Comparison of ENCODE assay signal across 27 cellular contexts in genomic region chr9:108108802-108109448, GRCh38.
DNase-seq lines count a peak whose midpoint lies in the region; ATAC-seq, FAIRE-seq and TF ChIP-seq lines count a peak whose summit lies in the region.
"Had no signal": no experiment of that assay in that cellular context is flagged by ENCODE, and none has a peak within 500 bp of the region (broad histone marks: within the 10 kb centered on the region; RNA-seq: fewer than 3 reads in every experiment).

No MANE protein-coding gene starts in this region.

- in situ Hi-C loops in GM23248 (cut with MboI): no loop called here

- H3K4me2 ChIP-seq in GM23248 (ENCODE audit: unreplicated experiment) (peak overlapping the region; percentile 46), astrocyte (ENCODE audit: low read length) (no peak overlapping the region)

- peak; percentile 9 for FAIRE-seq in astrocyte (lab: Jason Lieb, UNC)
- FAIRE-seq in small intestine (lab: Jason Lieb, UNC): no peak
- FAIRE-seq: GM12892 had no signal

- H3K79me2 ChIP-seq in GM23248 (ENCODE audit: insufficient read depth) (no peaks in the 10 kb centered on the region), astrocyte (ENCODE audit: insufficient read depth, low read length) (no peaks in the 10 kb centered on the region)

- H3K9me2 ChIP-seq in GM23248 (ENCODE audit: insufficient read depth): no peaks in the 10 kb centered on the region

- no peaks in the 10 kb centered on the region for H3K36me3 Mint-ChIP-seq in astrocyte (ENCODE audit: low read depth, unreplicated experiment)
- H3K36me3 Mint-ChIP-seq: immature natural killer cell, type B pancreatic cell had no signal

- H3K27ac ChIP-seq in GM23248 (peak overlapping the region; percentile 19), astrocyte (ENCODE audit: low read depth, low read length) (no peak overlapping the region), small intestine (ENCODE audit: low read depth in 1 of 2, low read length in 1 of 2) (no peak overlapping the region), left lung (no peak overlapping the region)
- H3K27ac ChIP-seq: adrenal gland, esophagus muscularis mucosa, sigmoid colon had no signal

- peak; percentile 55 for DNase-seq in GM23248
- DNase-seq in astrocyte (ENCODE audit: low read depth): peak; percentile 69
- DNase-seq in fibroblast of villous mesenchyme (ENCODE audit: low read depth): peak; percentile 28
- peak; percentile 38 for DNase-seq in small intestine
- no peak for DNase-seq in activated CD4-positive, alpha-beta T cell treated with anti-CD3 and anti-CD28 coated beads for 4 hours
- no peak for DNase-seq in HEK293T (ENCODE audit: extremely low spot score)
- no peak for DNase-seq in left lung
- DNase-seq: activated CD4-positive, alpha-beta T cell treated with anti-CD3 and anti-CD28 coated beads for 36 hours; activated naive CD4-positive, alpha-beta T cell; activated T-cell treated with anti-CD3 and anti-CD28 coated beads, Interleukin-2, amount 50 U/mL, for 4 hours; adrenal gland; BE2C; COR-L47; DND-41; effector CD8-positive, alpha-beta T cell; immature natural killer cell; NCI-H1105; NCI-H2029; NCI-H226; NCI-H82; sigmoid colon; T-helper 2 cell had no signal

- H3K36me3 ChIP-seq in GM23248 (ENCODE audit: low read depth) (no peaks in the 10 kb centered on the region), astrocyte (ENCODE audit: insufficient read depth, low read length) (no peaks in the 10 kb centered on the region), small intestine (ENCODE audit: control insufficient read depth in 2 of 2, insufficient read depth in 2 of 2, low read length in 2 of 2) (no peaks in the 10 kb centered on the region), left lung (no peaks in the 10 kb centered on the region)
- H3K36me3 ChIP-seq: adrenal gland, BE2C, esophagus muscularis mucosa, HAP-1, sigmoid colon had no signal

- peaks cover 29% of the 10 kb centered on the region for H3K4me1 ChIP-seq in GM23248 (ENCODE audit: insufficient read depth)
- H3K4me1 ChIP-seq in astrocyte (ENCODE audit: insufficient read depth, low read length): no peaks in the 10 kb centered on the region
- H3K4me1 ChIP-seq in small intestine (ENCODE audit: control insufficient read depth in 2 of 2, insufficient read depth in 1 of 2, low read depth in 1 of 2, low read length in 1 of 2): no peaks in the 10 kb centered on the region
- H3K4me1 ChIP-seq in left lung: no peaks in the 10 kb centered on the region
- H3K4me1 ChIP-seq: adrenal gland, esophagus muscularis mucosa had no signal

- no peak for TF ChIP-seq CTCF in astrocyte (IDR thresholded peaks at IDR 0.05; ENCODE audit: insufficient read depth, low read depth, low read length)
- no peak for TF ChIP-seq CTCF in fibroblast of villous mesenchyme (IDR thresholded peaks at IDR 0.05; ENCODE audit: insufficient read depth, low read depth, low read length)
- TF ChIP-seq CTCF in left lung (IDR thresholded peaks at IDR 0.05): no peak

- peaks cover 6% of the 10 kb centered on the region for H3K27me3 Mint-ChIP-seq in astrocyte (ENCODE audit: low read depth, unreplicated experiment)
- H3K27me3 Mint-ChIP-seq: activated CD4-positive, alpha-beta T cell treated with anti-CD3 and anti-CD28 coated beads for 36 hours; type B pancreatic cell had no signal

- H2AFZ ChIP-seq in GM23248 (no peak overlapping the region), astrocyte (ENCODE audit: low read depth, low read length) (no peak overlapping the region)

- H3K27me3 ChIP-seq in GM23248 (replicated peaks; ENCODE audit: insufficient read depth) (no peaks in the 10 kb centered on the region), astrocyte (ENCODE audit: insufficient read depth, low read length) (no peaks in the 10 kb centered on the region), small intestine (ENCODE audit: control insufficient read depth in 2 of 2, insufficient read depth in 2 of 2, low read length in 2 of 2) (no peaks in the 10 kb centered on the region), left lung (no peaks in the 10 kb centered on the region)
- H3K27me3 ChIP-seq: adrenal gland, BE2C, esophagus muscularis mucosa, sigmoid colon had no signal

- POLR2A ChIA-PET in HEK293T (lab: Yijun Ruan, JAX): no interaction called here

- H3K4me3 ChIP-seq in GM23248 (no peak overlapping the region), astrocyte (ENCODE audit: insufficient read depth, low read depth, low read length) (no peak overlapping the region), fibroblast of villous mesenchyme (ENCODE audit: low read depth, low read length) (no peak overlapping the region), small intestine (ENCODE audit: low read depth in 1 of 2, low read length in 2 of 2) (no peak overlapping the region), left lung (no peak overlapping the region)
- H3K4me3 ChIP-seq: adrenal gland, esophagus muscularis mucosa, HAP-1, sigmoid colon had no signal

- ATAC-seq in left lung: no peak
- ATAC-seq: activated CD4-positive, alpha-beta T cell treated with anti-CD3 and anti-CD28 coated beads for 36 hours; activated T-cell treated with anti-CD3 and anti-CD28 coated beads, Interleukin-2, amount 50 U/mL, for 4 hours; SK-N-SH treated with all-trans-retinoic acid at 6 μM for 48 hours had no signal

- no peaks in the 10 kb centered on the region for H4K20me1 ChIP-seq in GM23248 (ENCODE audit: insufficient read depth)
- H4K20me1 ChIP-seq in astrocyte (ENCODE audit: insufficient read depth, low read length): no peaks in the 10 kb centered on the region

- 71 to 74% methylated on average over 2 of the region's 2 CpGs for WGBS in GM23248 (ENCODE audit: low coverage in 1 of 2, low lambda C conversion rate in 2 of 2, missing lambda C conversion rate in 2 of 2), 2 experiments
- 19 to 49% (median 21%) methylated on average over 2 of the region's 2 CpGs for WGBS in small intestine, 3 donors

- CTCF ChIA-PET in HEK293T (lab: Yijun Ruan, JAX): no interaction called here

- H3F3A ChIP-seq in GM23248 (ENCODE audit: insufficient read depth): peaks cover 27% of the 10 kb centered on the region

- H3K4me1 Mint-ChIP-seq in astrocyte (ENCODE audit: low read depth, unreplicated experiment): peaks cover 10% of the 10 kb centered on the region
- H3K4me1 Mint-ChIP-seq: activated CD4-positive, alpha-beta T cell treated with anti-CD3 and anti-CD28 coated beads for 36 hours; immature natural killer cell had no signal

- H3K4me3 Mint-ChIP-seq in astrocyte (ENCODE audit: unreplicated experiment): no peak overlapping the region
- H3K4me3 Mint-ChIP-seq: activated CD4-positive, alpha-beta T cell treated with anti-CD3 and anti-CD28 coated beads for 36 hours; activated T-cell treated with anti-CD3 and anti-CD28 coated beads, Interleukin-2, amount 50 U/mL, for 4 hours; immature natural killer cell; type B pancreatic cell had no signal

- H3K9ac ChIP-seq in GM23248: no peak overlapping the region
- H3K9ac ChIP-seq in astrocyte (ENCODE audit: low read length): no peak overlapping the region

- H3K27ac Mint-ChIP-seq in astrocyte (ENCODE audit: unreplicated experiment): no peak overlapping the region
- H3K27ac Mint-ChIP-seq: activated CD4-positive, alpha-beta T cell treated with anti-CD3 and anti-CD28 coated beads for 36 hours; immature natural killer cell; type B pancreatic cell had no signal

- intact Hi-C loops in left lung (cut with DNase I): no loop called here

- no peaks in the 10 kb centered on the region for H3K9me3 ChIP-seq in GM23248 (ENCODE audit: low read depth)
- H3K9me3 ChIP-seq in astrocyte (ENCODE audit: insufficient read depth, low read depth, low read length): no peaks in the 10 kb centered on the region
- no peaks in the 10 kb centered on the region for H3K9me3 ChIP-seq in small intestine (ENCODE audit: control insufficient read depth, low read depth)
- H3K9me3 ChIP-seq in left lung: no peaks in the 10 kb centered on the region
- H3K9me3 ChIP-seq: adrenal gland, BE2C, esophagus muscularis mucosa, HAP-1, sigmoid colon had no signal

- peaks cover 2% of the 10 kb centered on the region for H3K9me3 Mint-ChIP-seq in astrocyte (ENCODE audit: unreplicated experiment)
- H3K9me3 Mint-ChIP-seq: activated T-cell treated with anti-CD3 and anti-CD28 coated beads, Interleukin-2, amount 50 U/mL, for 4 hours had no signal

TF ChIP-seq in HEK293T, 16 proteins besides CTCF, POLR2A, EP300 and RAD21:
- no peak for TF ChIP-seq HDGF (IDR thresholded peaks at IDR 0.05; ENCODE audit: borderline replicate concordance)
- TF ChIP-seq ZNF384 (IDR thresholded peaks at IDR 0.05): no peak
- TF ChIP-seq LEF1 (IDR thresholded peaks at IDR 0.05; ENCODE audit: borderline replicate concordance): no peak
- TF ChIP-seq TARDBP (IDR thresholded peaks at IDR 0.05): no peak
- TF ChIP-seq FOXM1 (IDR thresholded peaks at IDR 0.05; ENCODE audit: borderline replicate concordance): no peak
- TF ChIP-seq CTBP1 (IDR thresholded peaks at IDR 0.05; ENCODE audit: borderline replicate concordance): no peak
- TF ChIP-seq FOXA1 (IDR thresholded peaks at IDR 0.05): no peak
- TF ChIP-seq FOXK2 (IDR thresholded peaks at IDR 0.05): no peak
- no peak for TF ChIP-seq ELF4 (IDR thresholded peaks at IDR 0.05)
- TF ChIP-seq ARNT (IDR thresholded peaks at IDR 0.05): no peak
- TF ChIP-seq PKNOX1 (IDR thresholded peaks at IDR 0.05): no peak

Comparison
In these comparisons a context has a peak if more than half of its experiments do, and no peak if none do; other contexts are left out.
1. DNase-seq: peak in GM23248 (single experiment), astrocyte (single experiment), fibroblast of villous mesenchyme (single experiment) and small intestine (single experiment); none in activated CD4-positive, alpha-beta T cell treated with anti-CD3 and anti-CD28 coated beads for 4 hours (0 of 2), HEK293T (single experiment) and left lung (0 of 2).